Comparison of ENCODE assay signal across 9 cellular contexts in genomic region chr14:91021991-91022621, GRCh38. TPM values are rescaled to one million over a fixed set of nuclear protein-coding genes. Genes with fewer than 3 reads are reported as not detected.
DNase-seq lines count a peak whose midpoint lies in the region; ATAC-seq, FAIRE-seq and TF ChIP-seq lines count a peak whose summit lies in the region.
"Had no signal": no experiment of that assay in that cellular context is flagged by ENCODE, and none has a peak within 500 bp of the region (broad histone marks: within the 10 kb centered on the region; RNA-seq: fewer than 3 reads in every experiment).

No MANE protein-coding gene starts in this region.

- peak overlapping the region in 3 of 4 donors; percentile 9 to 63 (median 48) for H3K27ac ChIP-seq in tibial nerve

- no peaks in the 10 kb centered on the region for H3K27me3 ChIP-seq in tibial nerve

- no peaks in the 10 kb centered on the region for H3K9me3 ChIP-seq in tibial nerve

- FAIRE-seq in RCC 7860 (lab: Jason Lieb, UNC): no peak
- FAIRE-seq: TTC549 had no signal

- peak overlapping the region; percentile 99 for H3K27ac Mint-ChIP-seq in activated T-cell treated with anti-CD3 and anti-CD28 coated beads, Interleukin-2, amount 50 U/mL, for 72 hours
- H3K27ac Mint-ChIP-seq in effector memory CD8-positive, alpha-beta T cell: peak overlapping the region; percentile 83 to 85

- H3K36me3 ChIP-seq in tibial nerve: no peaks in the 10 kb centered on the region

- ATAC-seq in activated T-cell treated with anti-CD3 and anti-CD28 coated beads, Interleukin-2, amount 50 U/mL, for 72 hours (replicated peaks in 1 of 2): peak; percentile 66 to 67
- ATAC-seq in HG03280 (IDR thresholded peaks at IDR 0.05; ENCODE audit: unreplicated experiment): peak; percentile 61
- ATAC-seq in effector memory CD8-positive, alpha-beta T cell (replicated peaks): peak; percentile 44
- ATAC-seq in HG03025 (IDR thresholded peaks at IDR 0.05; ENCODE audit: low FRiP score, unreplicated experiment): no peak

- TF ChIP-seq EP300 in tibial nerve (IDR thresholded peaks at IDR 0.05): no peak

- H3K9me3 Mint-ChIP-seq in activated T-cell treated with anti-CD3 and anti-CD28 coated beads, Interleukin-2, amount 50 U/mL, for 72 hours: peaks cover 0 to 2% of the 10 kb centered on the region in 2 donors
- H3K9me3 Mint-ChIP-seq in effector memory CD8-positive, alpha-beta T cell: no peaks in the 10 kb centered on the region

- DNase-seq in activated T-cell treated with anti-CD3 and anti-CD28 coated beads, Interleukin-2, amount 50 U/mL, for 72 hours: no peak
- DNase-seq in activated T-cell treated with anti-CD3 and anti-CD28 coated beads, Interleukin-2, amount 50 U/mL, for 1 hour: no peak
- no peak for DNase-seq in effector memory CD8-positive, alpha-beta T cell
- DNase-seq in tibial nerve (ENCODE audit: low spot score in 2 of 2) (no peak), RCC 7860 (ENCODE audit: low spot score) (no peak), head of caudate nucleus (no peak)

- peaks cover 0 to 6% (median 3%) of the 10 kb centered on the region in 4 donors for H3K4me1 ChIP-seq in tibial nerve

- TF ChIP-seq CTCF in tibial nerve (IDR thresholded peaks at IDR 0.05): no peak

- WGBS in tibial nerve, 2 donors: 88 to 97% methylated on average over 1 of the region's 1 CpG

- no peaks in the 10 kb centered on the region for H3K27me3 Mint-ChIP-seq in activated T-cell treated with anti-CD3 and anti-CD28 coated beads, Interleukin-2, amount 50 U/mL, for 72 hours (ENCODE audit: low read depth)
- H3K27me3 Mint-ChIP-seq in effector memory CD8-positive, alpha-beta T cell: no peaks in the 10 kb centered on the region

- TF ChIP-seq POLR2A in tibial nerve (IDR thresholded peaks at IDR 0.05): no peak

- H3K4me3 ChIP-seq in tibial nerve: peak overlapping the region in 2 of 4 donors; percentile 10 to 43

- peaks cover 0 to 4% of the 10 kb centered on the region in 2 donors for H3K36me3 Mint-ChIP-seq in activated T-cell treated with anti-CD3 and anti-CD28 coated beads, Interleukin-2, amount 50 U/mL, for 72 hours (ENCODE audit: insufficient read depth in 2 of 2)
- peaks cover 7% of the 10 kb centered on the region for H3K36me3 Mint-ChIP-seq in effector memory CD8-positive, alpha-beta T cell (ENCODE audit: insufficient read depth)

- intact Hi-C loops in head of caudate nucleus (cut with DNase I): no loop called here

- peak overlapping the region; percentile 65 to 75 for H3K4me3 Mint-ChIP-seq in activated T-cell treated with anti-CD3 and anti-CD28 coated beads, Interleukin-2, amount 50 U/mL, for 72 hours
- H3K4me3 Mint-ChIP-seq in effector memory CD8-positive, alpha-beta T cell: peak overlapping the region; percentile 62 to 76

- H3K4me1 Mint-ChIP-seq in activated T-cell treated with anti-CD3 and anti-CD28 coated beads, Interleukin-2, amount 50 U/mL, for 72 hours (ENCODE audit: low read depth): peaks cover 68% of the 10 kb centered on the region
- H3K4me1 Mint-ChIP-seq in effector memory CD8-positive, alpha-beta T cell (ENCODE audit: low read depth in 2 of 2): peaks cover 15 to 33% of the 10 kb centered on the region in 2 donors

RNA-seq across cellular contexts. Expression of gene RPS6KA5, which starts 38.3 kb away (rescaled TPM):
- 10 to 100 TPM; 18.5 to 30.3 TPM for total RNA-seq in activated T-cell treated with anti-CD3 and anti-CD28 coated beads, Interleukin-2, amount 50 U/mL, for 72 hours
- total RNA-seq in tibial nerve: 10 to 100 TPM in 2 of 4 donors, 1 to 10 TPM in 2; 8.4 to 12.7 (median 10.1) TPM
